In the genomic region with DNA sequence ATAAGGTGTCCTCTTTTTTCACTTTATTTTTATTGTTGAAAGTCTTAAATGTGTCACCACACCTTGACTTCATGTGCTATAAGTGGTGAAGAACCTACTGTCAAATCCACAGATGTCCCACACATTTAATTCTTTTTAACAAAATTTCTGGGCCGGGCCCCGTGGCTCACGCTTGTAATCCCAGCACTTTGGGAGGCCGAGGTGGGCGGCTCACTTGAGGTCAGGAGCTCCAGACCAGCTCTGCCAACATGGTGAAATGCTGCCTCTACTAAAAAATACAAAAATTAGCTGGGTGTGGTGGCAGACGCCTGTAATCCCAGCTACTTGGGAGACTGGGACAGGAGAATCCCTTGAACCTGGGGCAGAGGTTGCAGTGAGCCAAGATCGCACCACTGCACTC, we compare ENCODE assay signal across 1 cellular context.
TF ChIP-seq lines count a peak whose summit lies in the region.

No MANE protein-coding gene starts in this region.

TF ChIP-seq in HepG2, 621 proteins besides CTCF, POLR2A, EP300 and RAD21:
- TF ChIP-seq ZNF816 (CRISPR knock-in tag; IDR thresholded peaks at IDR 0.05; ENCODE audit: borderline replicate concordance), result no peak
- TF ChIP-seq, protein P1, sequence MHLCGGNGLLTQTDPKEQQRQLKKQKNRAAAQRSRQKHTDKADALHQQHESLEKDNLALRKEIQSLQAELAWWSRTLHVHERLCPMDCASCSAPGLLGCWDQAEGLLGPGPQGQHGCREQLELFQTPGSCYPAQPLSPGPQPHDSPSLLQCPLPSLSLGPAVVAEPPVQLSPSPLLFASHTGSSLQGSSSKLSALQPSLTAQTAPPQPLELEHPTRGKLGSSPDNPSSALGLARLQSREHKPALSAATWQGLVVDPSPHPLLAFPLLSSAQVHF (CRISPR knock-in tag; IDR thresholded peaks at IDR 0.05), result no peak
- TF ChIP-seq NR2C2 (CRISPR knock-in tag; IDR thresholded peaks at IDR 0.05; ENCODE audit: borderline replicate concordance), result no peak
- no peak for TF ChIP-seq NR2F6 (IDR thresholded peaks at IDR 0.05)
- TF ChIP-seq NR2F6 (CRISPR knock-in tag; IDR thresholded peaks at IDR 0.05), result no peak
- no peak for TF ChIP-seq NFE2L1 (CRISPR knock-in tag; IDR thresholded peaks at IDR 0.05; ENCODE audit: borderline replicate concordance)
- TF ChIP-seq ZNF709 (CRISPR knock-in tag; IDR thresholded peaks at IDR 0.05), result no peak
- no peak for TF ChIP-seq ZNF567 (CRISPR knock-in tag; IDR thresholded peaks at IDR 0.05; ENCODE audit: borderline replicate concordance)
